In genomic region chr19:13154911-13155471, GRCh38 we compare ENCODE assay signal across 1 cellular context.
TF ChIP-seq lines count a peak whose summit lies in the region.

No MANE protein-coding gene starts in this region.

TF ChIP-seq in GM12878, 131 proteins besides CTCF, POLR2A, EP300 and RAD21 (continued from another document and continues in another):
- TF ChIP-seq ZBTB4 (CRISPR knock-in tag; IDR thresholded peaks at IDR 0.05) (no peak), SP1 (IDR thresholded peaks at IDR 0.05; ENCODE audit: low read depth, low read length) (peak; percentile 28), RAD51 (IDR thresholded peaks at IDR 0.05) (peak; percentile 71), NKRF (conservative IDR thresholded peaks at IDR 0.05) (0 out of 2 replicates have a peak, but pooled peaks have one; percentile 15), NR2C1 (IDR thresholded peaks at IDR 0.05) (no peak), BCL3 (IDR thresholded peaks at IDR 0.05; ENCODE audit: borderline replicate concordance, insufficient read depth, low read depth, low read length, poor library complexity, severe bottlenecking) (no peak), CUX1 (IDR thresholded peaks at IDR 0.05; ENCODE audit: insufficient replicate concordance, low read depth, low read length) (peak; percentile 86), STAT1 (conservative IDR thresholded peaks at IDR 0.05) (peak; percentile 74; the same call in 1 of the 2 replicates), PKNOX1 (IDR thresholded peaks at IDR 0.05) (peak; percentile 26; the same call in 1 of the 2 replicates), MTA3 (IDR thresholded peaks at IDR 0.05; ENCODE audit: borderline replicate concordance, low read length) (no peak), YY1 (IDR thresholded peaks at IDR 0.05; ENCODE audit: low read depth, low read length) (no peak), POLR2AphosphoS2 (IDR thresholded peaks at IDR 0.05; ENCODE audit: low read depth, low read length) (peak; percentile 86), USF1 (IDR thresholded peaks at IDR 0.05; ENCODE audit: borderline replicate concordance, extremely low read length, insufficient read depth, low read depth, low read length) (peak; percentile 19), SKIL (IDR thresholded peaks at IDR 0.05; ENCODE audit: low read depth, poor library complexity, severe bottlenecking) (peak; percentile 60), BHLHE40 (IDR thresholded peaks at IDR 0.05; ENCODE audit: borderline replicate concordance in 1 of 2, low read depth in 2 of 2, low read length in 1 of 2) (no peak), TARDBP (IDR thresholded peaks at IDR 0.05; ENCODE audit: borderline replicate concordance) (no peak), NBN (IDR thresholded peaks at IDR 0.05) (no peak), MAX (IDR thresholded peaks at IDR 0.05; ENCODE audit: low read depth, low read length) (peak; percentile 32; the same call in 1 of the 2 replicates), ZZZ3 (IDR thresholded peaks at IDR 0.05; ENCODE audit: control insufficient read depth, insufficient read length, low read depth) (no peak), SUPT20H (IDR thresholded peaks at IDR 0.05; ENCODE audit: borderline replicate concordance, control insufficient read depth, low read depth, low read length) (no peak), CEBPZ (IDR thresholded peaks at IDR 0.05; ENCODE audit: low read depth, low read length) (no peak), PAX5 (IDR thresholded peaks at IDR 0.05; ENCODE audit: borderline replicate concordance, low read depth, low read length) (peak; percentile 71), RELB (IDR thresholded peaks at IDR 0.05; ENCODE audit: low read depth) (peak; percentile 83), NR2F1 (conservative IDR thresholded peaks at IDR 0.05) (no peak), ESRRA (IDR thresholded peaks at IDR 0.05; ENCODE audit: low read length) (peak; percentile 73; the same call in 1 of the 2 replicates), E2F4 (IDR thresholded peaks at IDR 0.05; ENCODE audit: low read depth, low read length) (no peak), CBX3 (IDR thresholded peaks at IDR 0.05; ENCODE audit: borderline replicate concordance, low read depth) (no peak), ZBED1 (IDR thresholded peaks at IDR 0.05; ENCODE audit: borderline replicate concordance) (peak; percentile 79; the same call in 1 of the 2 replicates)
